Comparison of ENCODE assay signal across 19 cellular contexts in genomic region chr17:43129671-43130010, GRCh38. TPM values are rescaled to one million over a fixed set of nuclear protein-coding genes. Genes with fewer than 3 reads are reported as not detected.
DNase-seq lines count a peak whose midpoint lies in the region; ATAC-seq, FAIRE-seq and TF ChIP-seq lines count a peak whose summit lies in the region.
"Had no signal": no experiment of that assay in that cellular context is flagged by ENCODE, and none has a peak within 500 bp of the region (broad histone marks: within the 10 kb centered on the region; RNA-seq: fewer than 3 reads in every experiment).

No MANE protein-coding gene starts in this region.

- peaks cover 40 to 48% of the 10 kb centered on the region in 2 donors for H3K36me3 Mint-ChIP-seq in stimulated activated naive B cell treated with anti-CD40 and anti-IgM and Interleukin-4, amounts not matched to agents 10 μg/mL and 1 μg/mL and 100 μg/mL, for 72 hours
- H3K36me3 Mint-ChIP-seq in CD8-positive, alpha-beta memory T cell: peaks cover 3 to 49% (median 11%) of the 10 kb centered on the region in 3 donors

- peaks cover 0 to 42% (median 9%) of the 10 kb centered on the region in 4 donors for H3K4me1 ChIP-seq in right lobe of liver
- peaks cover 9% of the 10 kb centered on the region for H3K4me1 ChIP-seq in CD8-positive, alpha-beta memory T cell (ENCODE audit: insufficient read depth, low read length)

- H3K27ac Mint-ChIP-seq in stimulated activated naive B cell treated with anti-CD40 and anti-IgM and Interleukin-4, amounts not matched to agents 10 μg/mL and 1 μg/mL and 100 μg/mL, for 72 hours: peak overlapping the region; percentile 14
- H3K27ac Mint-ChIP-seq in stimulated activated naive CD8-positive, alpha-beta T cell treated with anti-CD3 and anti-CD28 coated beads, Interleukin-15, amount 100 ng/mL, for 72 hours: no peak overlapping the region
- H3K27ac Mint-ChIP-seq in CD8-positive, alpha-beta memory T cell: peak overlapping the region in 1 of 8 donors; percentile 6

- peak overlapping the region; percentile 40 for H3K27ac ChIP-seq in HL-60 (replicated peaks)
- H3K27ac ChIP-seq in right lobe of liver: peak overlapping the region; percentile 1 to 29 (median 11)
- H3K27ac ChIP-seq in CD8-positive, alpha-beta memory T cell (ENCODE audit: low read depth, low read length): no peak overlapping the region
- H3K27ac ChIP-seq: KMS-11 had no signal

- FAIRE-seq in bronchial epithelial cell (lab: Jason Lieb, UNC): no peak

- no peak overlapping the region for H3K4me3 Mint-ChIP-seq in stimulated activated naive B cell treated with anti-CD40 and anti-IgM and Interleukin-4, amounts not matched to agents 10 μg/mL and 1 μg/mL and 100 μg/mL, for 72 hours
- no peak overlapping the region for H3K4me3 Mint-ChIP-seq in stimulated activated naive CD8-positive, alpha-beta T cell treated with anti-CD3 and anti-CD28 coated beads, Interleukin-15, amount 100 ng/mL, for 72 hours
- no peak overlapping the region for H3K4me3 Mint-ChIP-seq in CD8-positive, alpha-beta memory T cell

- H3K9me3 Mint-ChIP-seq in stimulated activated naive B cell treated with anti-CD40 and anti-IgM and Interleukin-4, amounts not matched to agents 10 μg/mL and 1 μg/mL and 100 μg/mL, for 72 hours: no peaks in the 10 kb centered on the region
- no peaks in the 10 kb centered on the region for H3K9me3 Mint-ChIP-seq in stimulated activated naive CD8-positive, alpha-beta T cell treated with anti-CD3 and anti-CD28 coated beads, Interleukin-15, amount 100 ng/mL, for 72 hours
- H3K9me3 Mint-ChIP-seq in CD8-positive, alpha-beta memory T cell: no peaks in the 10 kb centered on the region

- H3K27me3 Mint-ChIP-seq in stimulated activated naive B cell treated with anti-CD40 and anti-IgM and Interleukin-4, amounts not matched to agents 10 μg/mL and 1 μg/mL and 100 μg/mL, for 72 hours: no peaks in the 10 kb centered on the region
- H3K27me3 Mint-ChIP-seq in stimulated activated naive CD8-positive, alpha-beta T cell treated with anti-CD3 and anti-CD28 coated beads, Interleukin-15, amount 100 ng/mL, for 72 hours: no peaks in the 10 kb centered on the region
- H3K27me3 Mint-ChIP-seq in CD8-positive, alpha-beta memory T cell: no peaks in the 10 kb centered on the region

- WGBS in right lobe of liver (ENCODE audit: insufficient coverage, low coverage, low lambda C conversion rate, missing lambda C conversion rate): 66% methylated on average over 11 of the region's 11 CpGs

- no peak overlapping the region for H3K4me3 ChIP-seq in HL-60 (replicated peaks; ENCODE audit: insufficient read depth, low read length)
- peak overlapping the region; percentile 12 for H3K4me3 ChIP-seq in bronchial epithelial cell (ENCODE audit: low read depth, low read length)
- H3K4me3 ChIP-seq in right lobe of liver: no peak overlapping the region
- H3K4me3 ChIP-seq in CD8-positive, alpha-beta memory T cell (ENCODE audit: low read length): no peak overlapping the region
- H3K4me3 ChIP-seq: coronary artery had no signal

- no peak for TF ChIP-seq POLR2A in right lobe of liver (IDR thresholded peaks at IDR 0.05)

- ATAC-seq in right lobe of liver: no peak
- ATAC-seq in stimulated activated naive B cell treated with anti-CD40 and anti-IgM and Interleukin-4, amounts not matched to agents 10 μg/mL and 1 μg/mL and 100 μg/mL, for 72 hours (replicated peaks): no peak
- ATAC-seq in stimulated activated naive CD8-positive, alpha-beta T cell treated with anti-CD3 and anti-CD28 coated beads, Interleukin-15, amount 100 ng/mL, for 72 hours: no peak
- no peak for ATAC-seq in HG03280 (IDR thresholded peaks at IDR 0.05; ENCODE audit: unreplicated experiment)
- ATAC-seq: sciatic nerve, SK-N-SH treated with all-trans-retinoic acid at 6 μM for 48 hours had no signal

- no peaks in the 10 kb centered on the region for H3K9me3 ChIP-seq in right lobe of liver
- no peaks in the 10 kb centered on the region for H3K9me3 ChIP-seq in CD8-positive, alpha-beta memory T cell (ENCODE audit: low read length)

- DNase-seq in HL-60 (ENCODE audit: low read depth in 1 of 2, low spot score in 1 of 2) (no peak), bronchial epithelial cell (ENCODE audit: low read depth) (peak; percentile 56), right lobe of liver (no peak)
- no peak for DNase-seq in stimulated activated naive B cell treated with anti-CD40 and anti-IgM and Interleukin-4, amounts not matched to agents 10 μg/mL and 1 μg/mL and 100 μg/mL, for 72 hours
- no peak for DNase-seq in stimulated activated naive CD8-positive, alpha-beta T cell treated with anti-CD3 and anti-CD28 coated beads, Interleukin-15, amount 100 ng/mL, for 72 hours
- DNase-seq in stimulated activated CD4-positive, alpha-beta T cell treated with anti-CD3 and anti-CD28 coated beads, Interleukin-12 subunit alpha, Interleukin-12 subunit beta, amount 100 ng/mL, for 4 hours: no peak
- DNase-seq in CD8-positive, alpha-beta memory T cell: no peak
- DNase-seq: activated CD4-positive, alpha-beta T cell treated with anti-CD3 and anti-CD28 coated beads for 48 hours; AML-193; midbrain; NCI-H1048; NCI-H2107; nucleus accumbens; stimulated activated CD4-positive, alpha-beta T cell treated with anti-CD3 and anti-CD28 coated beads, Interleukin-2, amount 100 ng/mL, for 48 hours had no signal

- intact Hi-C loops in right lobe of liver (cut with DNase I): loop anchor here in 1 of 2 donors (10.0 kb wide), 1 partner anchor 135 kb away; the partner anchor contains the start of gene RPL27

- H3K36me3 ChIP-seq in bronchial epithelial cell (ENCODE audit: control insufficient read depth, insufficient read depth, low read length) (peaks cover 15% of the 10 kb centered on the region), right lobe of liver (peaks cover 0 to 12% (median 0%) of the 10 kb centered on the region in 4 donors)
- peaks cover 11% of the 10 kb centered on the region for H3K36me3 ChIP-seq in CD8-positive, alpha-beta memory T cell (ENCODE audit: insufficient read depth, low read length)

- H3K4me1 Mint-ChIP-seq in stimulated activated naive B cell treated with anti-CD40 and anti-IgM and Interleukin-4, amounts not matched to agents 10 μg/mL and 1 μg/mL and 100 μg/mL, for 72 hours: peaks cover 29 to 40% of the 10 kb centered on the region in 2 donors
- H3K4me1 Mint-ChIP-seq in stimulated activated naive CD8-positive, alpha-beta T cell treated with anti-CD3 and anti-CD28 coated beads, Interleukin-15, amount 100 ng/mL, for 72 hours: peaks cover 45% of the 10 kb centered on the region
- H3K4me1 Mint-ChIP-seq in CD8-positive, alpha-beta memory T cell: peaks cover 18 to 37% (median 36%) of the 10 kb centered on the region in 3 donors

- H3K27me3 ChIP-seq in HL-60 (ENCODE audit: insufficient read depth, poor library complexity, severe bottlenecking): no peaks in the 10 kb centered on the region
- H3K27me3 ChIP-seq in bronchial epithelial cell (ENCODE audit: control insufficient read depth, insufficient read depth, low read length): no peaks in the 10 kb centered on the region
- H3K27me3 ChIP-seq in right lobe of liver: no peaks in the 10 kb centered on the region
- no peaks in the 10 kb centered on the region for H3K27me3 ChIP-seq in CD8-positive, alpha-beta memory T cell (ENCODE audit: insufficient read depth, low read length, poor library complexity, severe bottlenecking)

- POLR2A ChIA-PET in CD8-positive, alpha-beta memory T cell (lab: Charles Lee): no interaction called here

- CTCF ChIA-PET in CD8-positive, alpha-beta memory T cell (lab: Charles Lee): no interaction called here

- TF ChIP-seq CTCF in HL-60 (IDR thresholded peaks at IDR 0.05; ENCODE audit: insufficient read depth, low read length) (no peak), bronchial epithelial cell (IDR thresholded peaks at IDR 0.05; ENCODE audit: insufficient read depth, low read length, severe bottlenecking) (no peak), right lobe of liver (IDR thresholded peaks at IDR 0.05) (no peak)

RNA-seq across cellular contexts. Expression of gene BRCA1, which starts 4.5 kb away (rescaled TPM):
- total RNA-seq in bronchial epithelial cell (3.4 and 4.1 TPM in 2 replicates), right lobe of liver (1 to 10 TPM; 3.1 to 6.7 (median 3.9) TPM)
- total RNA-seq in CD8-positive, alpha-beta memory T cell: 10 to 100 TPM; 66.8 to 71.5 TPM
- polyA plus RNA-seq in CD8-positive, alpha-beta memory T cell: 3.3 TPM

RNA-seq across cellular contexts. Expression of gene NBR1, which starts 41.4 kb away (rescaled TPM):
- total RNA-seq in bronchial epithelial cell (51.9 and 74.5 TPM in 2 replicates), right lobe of liver (10 to 100 TPM; 34.7 to 71.0 (median 49.2) TPM)
- total RNA-seq in CD8-positive, alpha-beta memory T cell: 10 to 100 TPM; 42.6 to 44.3 TPM
- polyA plus RNA-seq in CD8-positive, alpha-beta memory T cell: 81.4 TPM

Comparison
In these comparisons a context has a peak if more than half of its experiments do, and no peak if none do; other contexts are left out.
1. RNA of gene BRCA1, which starts 4.5 kb away (total RNA-seq): 66.8 to 71.5 TPM in CD8-positive, alpha-beta memory T cell; 3.1 to 6.7 TPM in right lobe of liver and 3.4 to 4.1 TPM in bronchial epithelial cell; every median in the first group is over 4 times any median in the second.